In genomic region chr17:78224226-78225087, GRCh38 we compare ENCODE assay signal across 1 cellular context.
A peak's percentile ranks its signal among the peaks of the same experiment; 100 is the strongest.
TF ChIP-seq lines count a peak whose summit lies in the region.

No MANE protein-coding gene starts in this region.

TF ChIP-seq in K562, 482 proteins besides CTCF, POLR2A, EP300 and RAD21:
- TF ChIP-seq GTF3C2 (IDR thresholded peaks at IDR 0.05; ENCODE audit: borderline replicate concordance, extremely low read depth, insufficient read length) (no peak), RBM39 (optimal IDR thresholded peaks at IDR 0.05; ENCODE audit: low read depth, low read length) (no peak), ATF7 (IDR thresholded peaks at IDR 0.05) (no peak), CEBPB (tag; IDR thresholded peaks at IDR 0.05) (no peak), TCF7L2 (IDR thresholded peaks at IDR 0.05; ENCODE audit: low read depth, low read length) (no peak), RBFOX2 (IDR thresholded peaks at IDR 0.05; ENCODE audit: low read depth, low read length) (peak; percentile 39; the same call in 1 of the 2 replicates), POLR2G (IDR thresholded peaks at IDR 0.05; ENCODE audit: low read depth, low read length) (peak; percentile 53), ZFPM2 (CRISPR knock-in tag; IDR thresholded peaks at IDR 0.05) (no peak), PBX2 (CRISPR knock-in tag; IDR thresholded peaks at IDR 0.05; ENCODE audit: low read depth) (no peak), PBX2 (tag; conservative IDR thresholded peaks at IDR 0.05; ENCODE audit: low read depth) (no peak), ZNF785 (CRISPR knock-in tag; IDR thresholded peaks at IDR 0.05) (no peak), RAD51 (IDR thresholded peaks at IDR 0.05; ENCODE audit: borderline replicate concordance, low read depth) (no peak), ARID1B (IDR thresholded peaks at IDR 0.05) (no peak), MBD2 (IDR thresholded peaks at IDR 0.05; ENCODE audit: borderline replicate concordance, low read depth) (peak; percentile 33; the same call in 1 of the 2 replicates), E2F8 (IDR thresholded peaks at IDR 0.05; ENCODE audit: low read depth, partially characterized antibody) (no peak)
- TF ChIP-seq, protein P1, sequence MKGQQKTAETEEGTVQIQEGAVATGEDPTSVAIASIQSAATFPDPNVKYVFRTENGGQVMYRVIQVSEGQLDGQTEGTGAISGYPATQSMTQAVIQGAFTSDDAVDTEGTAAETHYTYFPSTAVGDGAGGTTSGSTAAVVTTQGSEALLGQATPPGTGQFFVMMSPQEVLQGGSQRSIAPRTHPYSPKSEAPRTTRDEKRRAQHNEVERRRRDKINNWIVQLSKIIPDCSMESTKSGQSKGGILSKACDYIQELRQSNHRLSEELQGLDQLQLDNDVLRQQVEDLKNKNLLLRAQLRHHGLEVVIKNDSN (CRISPR knock-in tag; IDR thresholded peaks at IDR 0.05): no peak
- TF ChIP-seq, protein P2, sequence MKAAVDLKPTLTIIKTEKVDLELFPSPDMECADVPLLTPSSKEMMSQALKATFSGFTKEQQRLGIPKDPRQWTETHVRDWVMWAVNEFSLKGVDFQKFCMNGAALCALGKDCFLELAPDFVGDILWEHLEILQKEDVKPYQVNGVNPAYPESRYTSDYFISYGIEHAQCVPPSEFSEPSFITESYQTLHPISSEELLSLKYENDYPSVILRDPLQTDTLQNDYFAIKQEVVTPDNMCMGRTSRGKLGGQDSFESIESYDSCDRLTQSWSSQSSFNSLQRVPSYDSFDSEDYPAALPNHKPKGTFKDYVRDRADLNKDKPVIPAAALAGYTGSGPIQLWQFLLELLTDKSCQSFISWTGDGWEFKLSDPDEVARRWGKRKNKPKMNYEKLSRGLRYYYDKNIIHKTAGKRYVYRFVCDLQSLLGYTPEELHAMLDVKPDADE (conservative IDR thresholded peaks at IDR 0.05; ENCODE audit: control insufficient read depth, low read depth, low read length): 0 out of 2 replicates have a peak, but pooled peaks have one; percentile 29
TF ChIP-seq in K562: peak in this region for 4.
